Comparison of ENCODE assay signal across 8 cellular contexts in genomic region chr6:135088818-135089809, GRCh38. TPM values are rescaled to one million over a fixed set of nuclear protein-coding genes. Genes with fewer than 3 reads are reported as not detected.
A peak's percentile ranks its signal among the peaks of the same experiment; 100 is the strongest.
DNase-seq lines count a peak whose midpoint lies in the region; ATAC-seq lines count a peak whose summit lies in the region.

No MANE protein-coding gene starts in this region.

- in situ Hi-C loops in G401 (cut with HindIII; ENCODE audit: low sequenced_read_pairs) = no loop called here

- H2AK5ac ChIP-seq in mesenchymal stem cell (ENCODE audit: low read length, severe bottlenecking) = no peak overlapping the region

- H3K4ac ChIP-seq in mesenchymal stem cell (ENCODE audit: low read depth in 1 of 2, low read length in 2 of 2) = no peak overlapping the region

- H2BK15ac ChIP-seq in mesenchymal stem cell (ENCODE audit: low read depth, poor library complexity, severe bottlenecking) = no peak overlapping the region

- no peaks in the 10 kb centered on the region for H3K36me3 ChIP-seq in mesenchymal stem cell (ENCODE audit: control insufficient read depth in 1 of 2, insufficient read depth in 2 of 2, low read depth in 1 of 2, low read length in 2 of 2)

- DNase-seq in COLO829 (ENCODE audit: low spot score) (peak; percentile 25), NCI-H524 treated with DMSO at 0.1 percent for 48 hours (lab: John Stamatoyannopoulos, UW) (peak; percentile 55), amniotic stem cell (lab: John Stamatoyannopoulos, UW) (peak; percentile 31), mesenchymal stem cell (peak; percentile 28), G401 (ENCODE audit: low spot score) (no peak), midbrain (lab: John Stamatoyannopoulos, UW) (no peak)

- H3K4me1 ChIP-seq in mesenchymal stem cell (ENCODE audit: control insufficient read depth, insufficient read depth, low read depth, low read length) = no peaks in the 10 kb centered on the region

- H2BK12ac ChIP-seq in mesenchymal stem cell (ENCODE audit: low read length in 2 of 2) = no peak overlapping the region

- H3K4me2 ChIP-seq in mesenchymal stem cell (ENCODE audit: low read length, poor library complexity, severe bottlenecking) = no peak overlapping the region

- H4K8ac ChIP-seq in mesenchymal stem cell (ENCODE audit: low read length) = no peak overlapping the region

- no peak overlapping the region for H3K23ac ChIP-seq in mesenchymal stem cell (ENCODE audit: low read length in 2 of 2)

- no peak overlapping the region for H3K4me3 ChIP-seq in mesenchymal stem cell (ENCODE audit: insufficient read depth in 1 of 2, low read depth in 1 of 2, low read length in 2 of 2)

- H2BK120ac ChIP-seq in mesenchymal stem cell (ENCODE audit: low read depth, low read length) = no peak overlapping the region

- no peak overlapping the region for H3K14ac ChIP-seq in mesenchymal stem cell (ENCODE audit: low read length in 2 of 2)

- no peaks in the 10 kb centered on the region for H3K79me1 ChIP-seq in mesenchymal stem cell (replicated peaks; ENCODE audit: low read length, poor library complexity, severe bottlenecking)

- H2AFZ ChIP-seq in mesenchymal stem cell (ENCODE audit: low read depth, low read length) = no peak overlapping the region

- H3K27me3 ChIP-seq in mesenchymal stem cell (ENCODE audit: control insufficient read depth in 1 of 2, insufficient read depth in 1 of 2, low read length in 2 of 2) = no peaks in the 10 kb centered on the region

- no peak overlapping the region for H3K18ac ChIP-seq in mesenchymal stem cell (ENCODE audit: low read depth in 1 of 2, low read length in 2 of 2)

- ATAC-seq in GM18870 (IDR thresholded peaks at IDR 0.05; ENCODE audit: unreplicated experiment) (peak; percentile 75), HG03045 (IDR thresholded peaks at IDR 0.05; ENCODE audit: unreplicated experiment) (peak; percentile 70)

- no peaks in the 10 kb centered on the region for H3K9me3 ChIP-seq in mesenchymal stem cell (ENCODE audit: control insufficient read depth, low read length)

- H3K9ac ChIP-seq in mesenchymal stem cell (ENCODE audit: low read length) = no peak overlapping the region

- 80% methylated on average over 3 of the region's 3 CpGs for WGBS in mesenchymal stem cell

- H3K27ac ChIP-seq in mesenchymal stem cell (ENCODE audit: low read length, poor library complexity, severe bottlenecking) = no peak overlapping the region

- no peak overlapping the region for H4K91ac ChIP-seq in mesenchymal stem cell (ENCODE audit: low read length)

- no peak overlapping the region for H2BK5ac ChIP-seq in mesenchymal stem cell (ENCODE audit: low read depth, low read length, poor library complexity, severe bottlenecking)

RNA-seq across cellular contexts. Expression of gene HBS1L, which starts 34.5 kb away (rescaled TPM):
- polyA plus RNA-seq in mesenchymal stem cell (2013, experiment 1 of 2) = 41.2 TPM
- 42.7 TPM for polyA plus RNA-seq in mesenchymal stem cell (2013, experiment 2 of 2)
- 104 and 137 TPM in 2 replicates for total RNA-seq in G401 (2014; rRNA removed; shearing (Covaris generic))

Comparison
In these comparisons a context has a peak if more than half of its experiments do, and no peak if none do; other contexts are left out.
1. DNase-seq: peak in COLO829 (single experiment), NCI-H524 treated with DMSO at 0.1 percent for 48 hours (single experiment), amniotic stem cell (single experiment) and mesenchymal stem cell (single experiment); none in G401 (single experiment) and midbrain (single experiment).